ENCODE assay signal across 23 cellular contexts in the genomic region with DNA sequence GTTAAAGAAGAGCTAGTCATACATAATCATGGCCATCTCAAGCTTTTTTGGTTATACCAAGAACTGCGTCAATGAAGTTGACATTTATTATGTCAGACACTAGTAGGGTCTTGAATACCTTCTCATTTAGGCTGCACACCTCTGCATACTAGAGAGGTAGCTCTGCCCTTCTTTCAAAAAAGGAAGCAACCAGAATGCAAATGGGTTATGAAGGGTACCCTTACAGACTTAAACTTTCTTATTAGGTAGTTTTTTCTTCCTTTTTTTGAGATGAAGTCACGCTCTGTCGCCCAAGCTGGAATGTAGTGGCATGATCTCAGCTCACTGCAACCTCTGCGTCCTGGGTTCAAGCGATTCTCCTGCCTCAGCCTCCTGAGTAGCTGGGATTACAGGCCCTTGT. TPM values are rescaled to one million over a fixed set of nuclear protein-coding genes. Genes with fewer than 3 reads are reported as not detected.
A peak's percentile ranks its signal among the peaks of the same experiment; 100 is the strongest.
DNase-seq lines count a peak whose midpoint lies in the region; ATAC-seq and TF ChIP-seq lines count a peak whose summit lies in the region.
"Had no signal": no experiment of that assay in that cellular context is flagged by ENCODE, and none has a peak within 500 bp of the region (broad histone marks: within the 10 kb centered on the region; RNA-seq: fewer than 3 reads in every experiment).

No MANE protein-coding gene starts in this region.

- TF ChIP-seq CTCF in left ventricle myocardium inferior (IDR thresholded peaks at IDR 0.05; ENCODE audit: borderline replicate concordance), result no peak

- H3K9ac ChIP-seq in Karpas-422 (ENCODE audit: low read length), result peak overlapping the region; percentile 14; the same call in 1 of the 2 replicates

- no peaks in the 10 kb centered on the region for H3K27me3 ChIP-seq in left ventricle myocardium inferior (ENCODE audit: low read depth)
- no peaks in the 10 kb centered on the region for H3K27me3 ChIP-seq in Karpas-422 (ENCODE audit: low read length)
- H3K27me3 ChIP-seq: esophagus squamous epithelium, gastroesophageal sphincter, ovary had no signal

- H3K4me1 Mint-ChIP-seq in central memory CD8-positive, alpha-beta T cell, result peaks cover 51% of the 10 kb centered on the region
- H3K4me1 Mint-ChIP-seq in stimulated activated memory B cell treated with anti-CD40 and anti-IgM and Interleukin-4, amounts not matched to agents 10 μg/mL and 1 μg/mL and 100 μg/mL, for 72 hours, result peaks cover 54% of the 10 kb centered on the region

- no peak for ATAC-seq in Right ventricle myocardium superior (ENCODE audit: poor library complexity)
- no peak for ATAC-seq in central memory CD8-positive, alpha-beta T cell (replicated peaks; ENCODE audit: extremely low read depth, poor library complexity, severe bottlenecking)
- no peak for ATAC-seq in stimulated activated memory B cell treated with anti-CD40 and anti-IgM and Interleukin-4, amounts not matched to agents 10 μg/mL and 1 μg/mL and 100 μg/mL, for 72 hours
- ATAC-seq: activated CD8-positive, alpha-beta T cell treated with anti-CD3 and anti-CD28 coated beads, Interleukin-2, amount 10 ng/mL, durations not matched to agents 7 days and 5 days; activated naive CD4-positive, alpha-beta T cell treated with anti-CD3 and anti-CD28 coated beads, Interleukin-2, amount 50 U/mL, for 72 hours; gastroesophageal sphincter; sciatic nerve had no signal

- no peaks in the 10 kb centered on the region for H3K27me3 Mint-ChIP-seq in central memory CD8-positive, alpha-beta T cell
- no peaks in the 10 kb centered on the region for H3K27me3 Mint-ChIP-seq in stimulated activated memory B cell treated with anti-CD40 and anti-IgM and Interleukin-4, amounts not matched to agents 10 μg/mL and 1 μg/mL and 100 μg/mL, for 72 hours

- peak overlapping the region; percentile 38 for H3K4me3 Mint-ChIP-seq in central memory CD8-positive, alpha-beta T cell
- no peak overlapping the region for H3K4me3 Mint-ChIP-seq in stimulated activated memory B cell treated with anti-CD40 and anti-IgM and Interleukin-4, amounts not matched to agents 10 μg/mL and 1 μg/mL and 100 μg/mL, for 72 hours
- H3K4me3 Mint-ChIP-seq: activated CD8-positive, alpha-beta T cell treated with anti-CD3 and anti-CD28 coated beads, Interleukin-2, amount 10 ng/mL, durations not matched to agents 7 days and 5 days had no signal

- H3K4me1 ChIP-seq in left ventricle myocardium inferior, result peaks cover 80% of the 10 kb centered on the region
- peaks cover 67% of the 10 kb centered on the region for H3K4me1 ChIP-seq in Karpas-422 (ENCODE audit: low read length)

- peaks cover 77% of the 10 kb centered on the region for H3K79me2 ChIP-seq in Karpas-422 (ENCODE audit: low read length)

- no peaks in the 10 kb centered on the region for H3K9me2 ChIP-seq in Karpas-422 (replicated peaks; ENCODE audit: insufficient read depth, low read length)

- DNase-seq in left ventricle myocardium inferior, result no peak
- DNase-seq in Right ventricle myocardium superior, result no peak
- peak; percentile 86 for DNase-seq in Karpas-422
- no peak for DNase-seq in central memory CD8-positive, alpha-beta T cell (ENCODE audit: low spot score in 2 of 2)
- DNase-seq in activated CD4-positive, CD25-positive, alpha-beta regulatory T cell (lab: John Stamatoyannopoulos, UW), result no peak
- DNase-seq in NCI-H2196 treated with DMSO at 0.1 percent for 48 hours (lab: John Stamatoyannopoulos, UW; ENCODE audit: unreplicated experiment), result no peak
- no peak for DNase-seq in midbrain (lab: John Stamatoyannopoulos, UW)
- DNase-seq: activated CD4-positive, alpha-beta T cell treated with anti-CD3 and anti-CD28 coated beads for 1 hour; activated CD8-positive, alpha-beta T cell treated with anti-CD3 and anti-CD28 coated beads, Interleukin-2, amount 10 ng/mL, durations not matched to agents 7 days and 5 days; DMS 273 treated with DMSO at 0.1 percent for 48 hours; effector CD8-positive, alpha-beta T cell; esophagus squamous epithelium; H9; KG1; MV-4-11; NCI-H187; NCI-H69; ovary; SIG-M5 had no signal

- H3K4me3 ChIP-seq in left ventricle myocardium inferior (peak overlapping the region; percentile 34), Karpas-422 (ENCODE audit: low read length) (peak overlapping the region; percentile 42; the same call in 1 of the 2 replicates)
- H3K4me3 ChIP-seq: esophagus squamous epithelium, gastroesophageal sphincter, ovary had no signal

- peak overlapping the region; percentile 63 for H3K4me2 ChIP-seq in Karpas-422 (ENCODE audit: low read depth, low read length, poor library complexity, severe bottlenecking)

- H3K36me3 Mint-ChIP-seq in central memory CD8-positive, alpha-beta T cell (ENCODE audit: insufficient read depth), result peaks cover 34% of the 10 kb centered on the region
- H3K36me3 Mint-ChIP-seq in stimulated activated memory B cell treated with anti-CD40 and anti-IgM and Interleukin-4, amounts not matched to agents 10 μg/mL and 1 μg/mL and 100 μg/mL, for 72 hours, result peaks cover 15% of the 10 kb centered on the region

- H3K9me3 ChIP-seq in left ventricle myocardium inferior (replicated peaks) (no peaks in the 10 kb centered on the region), Karpas-422 (ENCODE audit: low read length) (no peaks in the 10 kb centered on the region)
- H3K9me3 ChIP-seq: esophagus squamous epithelium, gastroesophageal sphincter, ovary had no signal

- H3K27ac ChIP-seq in left ventricle myocardium inferior (replicated peaks) (peak overlapping the region; percentile 67), Karpas-422 (ENCODE audit: low read length) (peak overlapping the region; percentile 70)
- H3K27ac ChIP-seq: esophagus squamous epithelium, gastroesophageal sphincter, ovary had no signal

- H4K20me1 ChIP-seq in Karpas-422 (ENCODE audit: insufficient read depth, low read depth, low read length), result peaks cover 4% of the 10 kb centered on the region

- H3K27ac Mint-ChIP-seq in central memory CD8-positive, alpha-beta T cell (ENCODE audit: low read depth), result no peak overlapping the region
- peak overlapping the region; percentile 17 for H3K27ac Mint-ChIP-seq in stimulated activated memory B cell treated with anti-CD40 and anti-IgM and Interleukin-4, amounts not matched to agents 10 μg/mL and 1 μg/mL and 100 μg/mL, for 72 hours
- H3K27ac Mint-ChIP-seq: activated CD8-positive, alpha-beta T cell treated with anti-CD3 and anti-CD28 coated beads, Interleukin-2, amount 10 ng/mL, durations not matched to agents 7 days and 5 days had no signal

- intact Hi-C loops in left ventricle myocardium inferior (cut with micrococcal nuclease), result no loop called here
- intact Hi-C loops in Right ventricle myocardium superior (cut with DNase I), result loop anchor here (10.0 kb wide), 1 partner anchor 98 kb away; a partner anchor contains a TSS

- H2AFZ ChIP-seq in Karpas-422 (ENCODE audit: low read length), result no peak overlapping the region

- peaks cover 22% of the 10 kb centered on the region for H3K36me3 ChIP-seq in left ventricle myocardium inferior
- H3K36me3 ChIP-seq in Karpas-422 (ENCODE audit: insufficient read depth, low read length), result peaks cover 31% of the 10 kb centered on the region
- H3K36me3 ChIP-seq: ovary had no signal

- H3K9me3 Mint-ChIP-seq in central memory CD8-positive, alpha-beta T cell, result no peaks in the 10 kb centered on the region
- H3K9me3 Mint-ChIP-seq in stimulated activated memory B cell treated with anti-CD40 and anti-IgM and Interleukin-4, amounts not matched to agents 10 μg/mL and 1 μg/mL and 100 μg/mL, for 72 hours, result no peaks in the 10 kb centered on the region
- H3K9me3 Mint-ChIP-seq: activated naive CD4-positive, alpha-beta T cell treated with anti-CD3 and anti-CD28 coated beads, Interleukin-2, amount 50 U/mL, for 72 hours; H9 had no signal

RNA-seq across cellular contexts. Expression of a gene that starts 3.3 kb away (rescaled TPM):
- total RNA-seq in left ventricle myocardium inferior (121 TPM), Right ventricle myocardium superior (121 TPM)
- total RNA-seq in Karpas-422 (2014; rRNA removed; shearing (Covaris generic); ENCODE audit: low replicate concordance), result 37.9 and 90.3 TPM in 2 replicates

RNA-seq across cellular contexts. Expression of a gene that starts 15.6 kb away (rescaled TPM):
- 30.3 TPM for total RNA-seq in left ventricle myocardium inferior
- 25.6 TPM for total RNA-seq in Right ventricle myocardium superior
- 24.9 and 47.9 TPM in 2 replicates for total RNA-seq in Karpas-422 (2014; rRNA removed; shearing (Covaris generic); ENCODE audit: low replicate concordance)
